17 cellular contexts compared by ENCODE assay signal in the genomic region with DNA sequence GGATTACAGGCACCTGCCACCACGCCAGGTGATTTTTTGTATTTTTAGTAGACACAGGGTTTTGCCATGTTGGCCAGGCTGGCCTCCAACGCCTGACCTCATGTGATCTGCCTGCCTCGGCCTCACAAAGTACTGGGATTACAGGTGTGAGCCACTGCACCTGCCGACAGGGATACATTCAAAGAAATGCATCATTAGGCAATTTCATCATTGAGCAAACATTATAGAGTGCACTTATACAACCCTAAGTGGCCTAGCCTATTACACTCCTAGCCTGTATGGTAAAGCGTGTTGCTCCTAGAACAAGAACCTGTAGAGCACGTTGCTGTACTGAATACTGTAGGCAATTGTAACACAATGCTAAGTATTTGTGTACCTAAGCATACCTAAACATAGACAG.
A peak's percentile ranks its signal among the peaks of the same experiment; 100 is the strongest.
DNase-seq lines count a peak whose midpoint lies in the region; ATAC-seq and TF ChIP-seq lines count a peak whose summit lies in the region.
"Had no signal": no experiment of that assay in that cellular context is flagged by ENCODE, and none has a peak within 500 bp of the region (broad histone marks: within the 10 kb centered on the region; RNA-seq: fewer than 3 reads in every experiment).

No MANE protein-coding gene starts in this region.

- no peaks in the 10 kb centered on the region for H3K9me3 ChIP-seq in endodermal cell (ENCODE audit: control insufficient read depth, low read length)
- H3K9me3 ChIP-seq: BE2C had no signal

- no peak for TF ChIP-seq CTCF in endodermal cell (conservative IDR thresholded peaks at IDR 0.05)
- TF ChIP-seq CTCF in natural killer cell (IDR thresholded peaks at IDR 0.05), result no peak

- peak; percentile 86 for DNase-seq in DMS153 treated with DMSO at 0.1 percent for 48 hours (lab: John Stamatoyannopoulos, UW; ENCODE audit: unreplicated experiment)
- DNase-seq in NCI-H1092 (lab: John Stamatoyannopoulos, UW), result peak; percentile 75
- DNase-seq in NCI-H2107 (lab: John Stamatoyannopoulos, UW), result peak; percentile 49
- no peak for DNase-seq in endodermal cell
- DNase-seq in SW480 (ENCODE audit: low spot score), result no peak
- DNase-seq in natural killer cell, result no peak
- no peak for DNase-seq in activated CD4-positive, alpha-beta T cell treated with anti-CD3 and anti-CD28 coated beads, Interleukin-2, amount 50 U/mL, for 4 hours
- DNase-seq in SK-N-DZ (ENCODE audit: low spot score), result no peak
- DNase-seq: BE2C; CD4-positive, alpha-beta memory T cell; IMR-90; Kasumi-1; NCI-H524; T-helper 2 cell had no signal

- H3K4me3 Mint-ChIP-seq in endodermal cell (no peak overlapping the region), natural killer cell (no peak overlapping the region)
- H3K4me3 Mint-ChIP-seq: CD4-positive, alpha-beta memory T cell had no signal

- H3K27ac ChIP-seq in endodermal cell (ENCODE audit: low read depth, low read length), result no peak overlapping the region

- peaks cover 29% of the 10 kb centered on the region for H3K36me3 ChIP-seq in endodermal cell (ENCODE audit: control insufficient read depth, insufficient read depth, low read length)
- H3K36me3 ChIP-seq: BE2C had no signal

- H3K4me1 Mint-ChIP-seq in endodermal cell, result peaks cover 12% of the 10 kb centered on the region
- H3K4me1 Mint-ChIP-seq in natural killer cell, result no peaks in the 10 kb centered on the region
- H3K4me1 Mint-ChIP-seq: CD4-positive, alpha-beta memory T cell had no signal

- peaks cover 14% of the 10 kb centered on the region for H3K36me3 Mint-ChIP-seq in endodermal cell (ENCODE audit: low read depth)
- no peaks in the 10 kb centered on the region for H3K36me3 Mint-ChIP-seq in natural killer cell
- H3K36me3 Mint-ChIP-seq: CD4-positive, alpha-beta memory T cell had no signal

- no peak for ATAC-seq in natural killer cell
- ATAC-seq: HCT116, Panc1, Right ventricle myocardium inferior had no signal

- no peak overlapping the region for H3K4me3 ChIP-seq in endodermal cell (ENCODE audit: low read length)

- H3K4me1 ChIP-seq in endodermal cell (ENCODE audit: control insufficient read depth, insufficient read depth, low read length), result peaks cover 3% of the 10 kb centered on the region
- H3K4me1 ChIP-seq: BE2C had no signal

- no peaks in the 10 kb centered on the region for H3K27me3 Mint-ChIP-seq in endodermal cell (ENCODE audit: insufficient read depth)
- no peaks in the 10 kb centered on the region for H3K27me3 Mint-ChIP-seq in natural killer cell (ENCODE audit: low read depth in 2 of 2)
- H3K27me3 Mint-ChIP-seq: CD4-positive, alpha-beta memory T cell had no signal

- H3K27ac Mint-ChIP-seq in endodermal cell (peak overlapping the region; percentile 58), natural killer cell (no peak overlapping the region)
- H3K27ac Mint-ChIP-seq: CD4-positive, alpha-beta memory T cell had no signal

- no peak overlapping the region for H3K9ac ChIP-seq in endodermal cell (ENCODE audit: extremely low read depth, low read length, poor library complexity, severe bottlenecking)

- intact Hi-C loops in natural killer cell (cut with micrococcal nuclease), result no loop called here

- 93 to 94% methylated on average over 2 to 6 of the region's 6 CpGs for WGBS in endodermal cell (ENCODE audit: insufficient coverage in 1 of 2, insufficient read length in 1 of 2), 2 experiments

- H3K27me3 ChIP-seq in endodermal cell (ENCODE audit: control insufficient read depth, insufficient read depth, low read length, poor library complexity, severe bottlenecking), result no peaks in the 10 kb centered on the region
- H3K27me3 ChIP-seq: BE2C had no signal

- H3K9me3 Mint-ChIP-seq in endodermal cell, result no peaks in the 10 kb centered on the region
- H3K9me3 Mint-ChIP-seq in natural killer cell, result peaks cover 2 to 8% of the 10 kb centered on the region in 2 donors

Comparison
In these comparisons a context has a peak if more than half of its experiments do, and no peak if none do; other contexts are left out.
1. DNase-seq: peak in DMS153 treated with DMSO at 0.1 percent for 48 hours (single experiment), NCI-H1092 (single experiment) and NCI-H2107 (single experiment); none in endodermal cell (single experiment), SW480 (single experiment), natural killer cell (single experiment), activated CD4-positive, alpha-beta T cell treated with anti-CD3 and anti-CD28 coated beads, Interleukin-2, amount 50 U/mL, for 4 hours (0 of 2) and SK-N-DZ (single experiment).